1 cellular context compared by ENCODE assay signal in the genomic region with DNA sequence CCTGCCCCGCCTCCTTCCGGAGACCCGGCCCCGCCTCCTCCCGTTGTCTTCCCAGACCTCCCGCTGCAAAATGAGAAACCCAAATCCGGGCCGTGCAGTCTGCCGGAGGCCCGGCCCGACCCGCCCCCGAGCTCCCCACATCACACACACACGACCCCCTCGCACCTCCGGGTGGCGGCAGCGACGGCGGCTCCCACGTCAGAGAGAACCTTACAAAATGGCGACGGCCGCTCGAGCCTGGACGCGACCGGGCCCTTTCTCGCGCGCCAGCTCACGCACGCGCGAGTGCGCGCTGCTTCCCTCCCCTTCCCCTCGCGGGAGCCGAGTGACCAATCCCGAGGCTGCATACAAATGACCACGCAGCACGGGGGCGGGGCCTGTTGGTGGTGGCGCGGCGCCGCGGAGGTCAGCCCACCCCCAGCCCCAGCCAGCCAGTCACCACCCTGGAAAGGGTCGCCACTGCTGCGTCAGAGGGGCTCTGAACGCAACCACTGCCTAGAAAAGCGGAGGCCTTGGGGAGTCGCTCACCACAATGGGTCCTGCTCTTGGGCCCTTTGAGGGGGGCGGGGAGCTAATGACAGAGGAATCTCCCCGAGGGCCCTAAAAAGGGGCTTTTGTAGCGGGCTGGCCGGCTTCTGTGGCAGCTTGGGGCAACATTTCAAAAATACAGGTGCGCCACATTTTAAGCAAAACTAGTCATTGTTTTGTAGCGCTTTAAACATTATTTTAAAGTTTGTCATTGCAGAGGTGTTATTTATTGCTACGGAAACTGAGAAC.
TF ChIP-seq lines count a peak whose summit lies in the region.

A gene with protein sequence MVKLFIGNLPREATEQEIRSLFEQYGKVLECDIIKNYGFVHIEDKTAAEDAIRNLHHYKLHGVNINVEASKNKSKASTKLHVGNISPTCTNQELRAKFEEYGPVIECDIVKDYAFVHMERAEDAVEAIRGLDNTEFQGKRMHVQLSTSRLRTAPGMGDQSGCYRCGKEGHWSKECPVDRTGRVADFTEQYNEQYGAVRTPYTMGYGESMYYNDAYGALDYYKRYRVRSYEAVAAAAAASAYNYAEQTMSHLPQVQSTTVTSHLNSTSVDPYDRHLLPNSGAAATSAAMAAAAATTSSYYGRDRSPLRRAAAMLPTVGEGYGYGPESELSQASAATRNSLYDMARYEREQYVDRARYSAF (minus strand): TSS at position 289 of the 777 bp plus-strand sequence. CDS start 808 bp downstream, outside the sequence.

TF ChIP-seq in HepG2, 621 proteins besides CTCF, POLR2A, EP300 and RAD21 (continued from another document and continues in another):
- TF ChIP-seq, protein P1, sequence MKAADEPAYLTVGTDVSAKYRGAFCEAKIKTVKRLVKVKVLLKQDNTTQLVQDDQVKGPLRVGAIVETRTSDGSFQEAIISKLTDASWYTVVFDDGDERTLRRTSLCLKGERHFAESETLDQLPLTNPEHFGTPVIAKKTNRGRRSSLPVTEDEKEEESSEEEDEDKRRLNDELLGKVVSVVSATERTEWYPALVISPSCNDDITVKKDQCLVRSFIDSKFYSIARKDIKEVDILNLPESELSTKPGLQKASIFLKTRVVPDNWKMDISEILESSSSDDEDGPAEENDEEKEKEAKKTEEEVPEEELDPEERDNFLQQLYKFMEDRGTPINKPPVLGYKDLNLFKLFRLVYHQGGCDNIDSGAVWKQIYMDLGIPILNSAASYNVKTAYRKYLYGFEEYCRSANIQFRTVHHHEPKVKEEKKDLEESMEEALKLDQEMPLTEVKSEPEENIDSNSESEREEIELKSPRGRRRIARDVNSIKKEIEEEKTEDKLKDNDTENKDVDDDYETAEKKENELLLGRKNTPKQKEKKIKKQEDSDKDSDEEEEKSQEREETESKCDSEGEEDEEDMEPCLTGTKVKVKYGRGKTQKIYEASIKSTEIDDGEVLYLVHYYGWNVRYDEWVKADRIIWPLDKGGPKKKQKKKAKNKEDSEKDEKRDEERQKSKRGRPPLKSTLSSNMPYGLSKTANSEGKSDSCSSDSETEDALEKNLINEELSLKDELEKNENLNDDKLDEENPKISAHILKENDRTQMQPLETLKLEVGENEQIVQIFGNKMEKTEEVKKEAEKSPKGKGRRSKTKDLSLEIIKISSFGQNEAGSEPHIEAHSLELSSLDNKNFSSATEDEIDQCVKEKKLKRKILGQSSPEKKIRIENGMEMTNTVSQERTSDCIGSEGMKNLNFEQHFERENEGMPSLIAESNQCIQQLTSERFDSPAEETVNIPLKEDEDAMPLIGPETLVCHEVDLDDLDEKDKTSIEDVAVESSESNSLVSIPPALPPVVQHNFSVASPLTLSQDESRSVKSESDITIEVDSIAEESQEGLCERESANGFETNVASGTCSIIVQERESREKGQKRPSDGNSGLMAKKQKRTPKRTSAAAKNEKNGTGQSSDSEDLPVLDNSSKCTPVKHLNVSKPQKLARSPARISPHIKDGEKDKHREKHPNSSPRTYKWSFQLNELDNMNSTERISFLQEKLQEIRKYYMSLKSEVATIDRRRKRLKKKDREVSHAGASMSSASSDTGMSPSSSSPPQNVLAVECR (CRISPR knock-in tag; IDR thresholded peaks at IDR 0.05; ENCODE audit: borderline replicate concordance): peak; percentile 73; the same call in 1 of the 2 replicates
- TF ChIP-seq ZNF878 (CRISPR knock-in tag; IDR thresholded peaks at IDR 0.05): no peak; the same call in 1 of the 2 replicates
- TF ChIP-seq ZNF367 (CRISPR knock-in tag; IDR thresholded peaks at IDR 0.05; ENCODE audit: borderline replicate concordance): no peak
- peak; percentile 49; the same call in 1 of the 2 replicates for TF ChIP-seq HNRNPL (IDR thresholded peaks at IDR 0.05; ENCODE audit: low read depth, low read length)
- TF ChIP-seq ZNF776 (CRISPR knock-in tag; IDR thresholded peaks at IDR 0.05): no peak
- peak; percentile 91; the same call in 1 of the 3 replicates for TF ChIP-seq MXI1 (IDR thresholded peaks at IDR 0.05; ENCODE audit: borderline replicate concordance, low read depth, low read length)
- TF ChIP-seq ZSCAN12 (CRISPR knock-in tag; IDR thresholded peaks at IDR 0.05): no peak
- no peak; the same call in none of the 2 replicates for TF ChIP-seq ZNF772 (CRISPR knock-in tag; IDR thresholded peaks at IDR 0.05)
- peak; percentile 41; the same call in 1 of the 2 replicates for TF ChIP-seq RXRB (CRISPR knock-in tag; IDR thresholded peaks at IDR 0.05; ENCODE audit: borderline replicate concordance)
- no peak for TF ChIP-seq JDP2 (CRISPR knock-in tag; IDR thresholded peaks at IDR 0.05; ENCODE audit: borderline replicate concordance)
- TF ChIP-seq, protein P2, sequence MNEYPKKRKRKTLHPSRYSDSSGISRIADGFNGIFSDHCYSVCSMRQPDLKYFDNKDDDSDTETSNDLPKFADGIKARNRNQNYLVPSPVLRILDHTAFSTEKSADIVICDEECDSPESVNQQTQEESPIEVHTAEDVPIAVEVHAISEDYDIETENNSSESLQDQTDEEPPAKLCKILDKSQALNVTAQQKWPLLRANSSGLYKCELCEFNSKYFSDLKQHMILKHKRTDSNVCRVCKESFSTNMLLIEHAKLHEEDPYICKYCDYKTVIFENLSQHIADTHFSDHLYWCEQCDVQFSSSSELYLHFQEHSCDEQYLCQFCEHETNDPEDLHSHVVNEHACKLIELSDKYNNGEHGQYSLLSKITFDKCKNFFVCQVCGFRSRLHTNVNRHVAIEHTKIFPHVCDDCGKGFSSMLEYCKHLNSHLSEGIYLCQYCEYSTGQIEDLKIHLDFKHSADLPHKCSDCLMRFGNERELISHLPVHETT (CRISPR knock-in tag; conservative IDR thresholded peaks at IDR 0.05): no peak
- TF ChIP-seq, protein P3, sequence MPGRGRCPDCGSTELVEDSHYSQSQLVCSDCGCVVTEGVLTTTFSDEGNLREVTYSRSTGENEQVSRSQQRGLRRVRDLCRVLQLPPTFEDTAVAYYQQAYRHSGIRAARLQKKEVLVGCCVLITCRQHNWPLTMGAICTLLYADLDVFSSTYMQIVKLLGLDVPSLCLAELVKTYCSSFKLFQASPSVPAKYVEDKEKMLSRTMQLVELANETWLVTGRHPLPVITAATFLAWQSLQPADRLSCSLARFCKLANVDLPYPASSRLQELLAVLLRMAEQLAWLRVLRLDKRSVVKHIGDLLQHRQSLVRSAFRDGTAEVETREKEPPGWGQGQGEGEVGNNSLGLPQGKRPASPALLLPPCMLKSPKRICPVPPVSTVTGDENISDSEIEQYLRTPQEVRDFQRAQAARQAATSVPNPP (CRISPR knock-in tag; IDR thresholded peaks at IDR 0.05): no peak
- no peak for TF ChIP-seq NONO (IDR thresholded peaks at IDR 0.05)
- TF ChIP-seq NONO (CRISPR knock-in tag; conservative IDR thresholded peaks at IDR 0.05): no peak; the same call in none of the 2 replicates
- peak; percentile 70 for TF ChIP-seq NFRKB (IDR thresholded peaks at IDR 0.05)
- no peak for TF ChIP-seq EEA1 (CRISPR knock-in tag; IDR thresholded peaks at IDR 0.05; ENCODE audit: borderline replicate concordance)
- TF ChIP-seq KLF15 (CRISPR knock-in tag; IDR thresholded peaks at IDR 0.05; ENCODE audit: borderline replicate concordance): no peak; the same call in 1 of the 2 replicates
- TF ChIP-seq, protein P4, sequence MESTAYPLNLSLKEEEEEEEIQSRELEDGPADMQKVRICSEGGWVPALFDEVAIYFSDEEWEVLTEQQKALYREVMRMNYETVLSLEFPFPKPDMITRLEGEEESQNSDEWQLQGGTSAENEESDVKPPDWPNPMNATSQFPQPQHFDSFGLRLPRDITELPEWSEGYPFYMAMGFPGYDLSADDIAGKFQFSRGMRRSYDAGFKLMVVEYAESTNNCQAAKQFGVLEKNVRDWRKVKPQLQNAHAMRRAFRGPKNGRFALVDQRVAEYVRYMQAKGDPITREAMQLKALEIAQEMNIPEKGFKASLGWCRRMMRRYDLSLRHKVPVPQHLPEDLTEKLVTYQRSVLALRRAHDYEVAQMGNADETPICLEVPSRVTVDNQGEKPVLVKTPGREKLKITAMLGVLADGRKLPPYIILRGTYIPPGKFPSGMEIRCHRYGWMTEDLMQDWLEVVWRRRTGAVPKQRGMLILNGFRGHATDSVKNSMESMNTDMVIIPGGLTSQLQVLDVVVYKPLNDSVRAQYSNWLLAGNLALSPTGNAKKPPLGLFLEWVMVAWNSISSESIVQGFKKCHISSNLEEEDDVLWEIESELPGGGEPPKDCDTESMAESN (CRISPR knock-in tag; conservative IDR thresholded peaks at IDR 0.05): no peak
- TF ChIP-seq, protein P5, sequence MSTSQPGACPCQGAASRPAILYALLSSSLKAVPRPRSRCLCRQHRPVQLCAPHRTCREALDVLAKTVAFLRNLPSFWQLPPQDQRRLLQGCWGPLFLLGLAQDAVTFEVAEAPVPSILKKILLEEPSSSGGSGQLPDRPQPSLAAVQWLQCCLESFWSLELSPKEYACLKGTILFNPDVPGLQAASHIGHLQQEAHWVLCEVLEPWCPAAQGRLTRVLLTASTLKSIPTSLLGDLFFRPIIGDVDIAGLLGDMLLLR (CRISPR knock-in tag; IDR thresholded peaks at IDR 0.05): no peak
- TF ChIP-seq, protein P6, sequence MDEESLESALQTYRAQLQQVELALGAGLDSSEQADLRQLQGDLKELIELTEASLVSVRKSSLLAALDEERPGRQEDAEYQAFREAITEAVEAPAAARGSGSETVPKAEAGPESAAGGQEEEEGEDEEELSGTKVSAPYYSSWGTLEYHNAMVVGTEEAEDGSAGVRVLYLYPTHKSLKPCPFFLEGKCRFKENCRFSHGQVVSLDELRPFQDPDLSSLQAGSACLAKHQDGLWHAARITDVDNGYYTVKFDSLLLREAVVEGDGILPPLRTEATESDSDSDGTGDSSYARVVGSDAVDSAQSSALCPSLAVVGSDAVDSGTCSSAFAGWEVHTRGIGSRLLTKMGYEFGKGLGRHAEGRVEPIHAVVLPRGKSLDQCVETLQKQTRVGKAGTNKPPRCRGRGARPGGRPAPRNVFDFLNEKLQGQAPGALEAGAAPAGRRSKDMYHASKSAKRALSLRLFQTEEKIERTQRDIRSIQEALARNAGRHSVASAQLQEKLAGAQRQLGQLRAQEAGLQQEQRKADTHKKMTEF (CRISPR knock-in tag; IDR thresholded peaks at IDR 0.05): no peak
- TF ChIP-seq, protein P7, sequence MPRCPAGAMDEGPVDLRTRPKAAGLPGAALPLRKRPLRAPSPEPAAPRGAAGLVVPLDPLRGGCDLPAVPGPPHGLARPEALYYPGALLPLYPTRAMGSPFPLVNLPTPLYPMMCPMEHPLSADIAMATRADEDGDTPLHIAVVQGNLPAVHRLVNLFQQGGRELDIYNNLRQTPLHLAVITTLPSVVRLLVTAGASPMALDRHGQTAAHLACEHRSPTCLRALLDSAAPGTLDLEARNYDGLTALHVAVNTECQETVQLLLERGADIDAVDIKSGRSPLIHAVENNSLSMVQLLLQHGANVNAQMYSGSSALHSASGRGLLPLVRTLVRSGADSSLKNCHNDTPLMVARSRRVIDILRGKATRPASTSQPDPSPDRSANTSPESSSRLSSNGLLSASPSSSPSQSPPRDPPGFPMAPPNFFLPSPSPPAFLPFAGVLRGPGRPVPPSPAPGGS (CRISPR knock-in tag; IDR thresholded peaks at IDR 0.05): no peak
- TF ChIP-seq DR1 (CRISPR knock-in tag; IDR thresholded peaks at IDR 0.05): peak; percentile 98
- TF ChIP-seq, protein P8, sequence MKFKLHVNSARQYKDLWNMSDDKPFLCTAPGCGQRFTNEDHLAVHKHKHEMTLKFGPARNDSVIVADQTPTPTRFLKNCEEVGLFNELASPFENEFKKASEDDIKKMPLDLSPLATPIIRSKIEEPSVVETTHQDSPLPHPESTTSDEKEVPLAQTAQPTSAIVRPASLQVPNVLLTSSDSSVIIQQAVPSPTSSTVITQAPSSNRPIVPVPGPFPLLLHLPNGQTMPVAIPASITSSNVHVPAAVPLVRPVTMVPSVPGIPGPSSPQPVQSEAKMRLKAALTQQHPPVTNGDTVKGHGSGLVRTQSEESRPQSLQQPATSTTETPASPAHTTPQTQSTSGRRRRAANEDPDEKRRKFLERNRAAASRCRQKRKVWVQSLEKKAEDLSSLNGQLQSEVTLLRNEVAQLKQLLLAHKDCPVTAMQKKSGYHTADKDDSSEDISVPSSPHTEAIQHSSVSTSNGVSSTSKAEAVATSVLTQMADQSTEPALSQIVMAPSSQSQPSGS (CRISPR knock-in tag; IDR thresholded peaks at IDR 0.05): no peak
- TF ChIP-seq SNRNP70 (IDR thresholded peaks at IDR 0.05; ENCODE audit: low read depth, low read length): no peak
- 0 out of 2 replicates have a peak, but pooled peaks have one; percentile 2 for TF ChIP-seq NFKB2 (CRISPR knock-in tag; IDR thresholded peaks at IDR 0.05; ENCODE audit: borderline replicate concordance)
- TF ChIP-seq, protein P9, sequence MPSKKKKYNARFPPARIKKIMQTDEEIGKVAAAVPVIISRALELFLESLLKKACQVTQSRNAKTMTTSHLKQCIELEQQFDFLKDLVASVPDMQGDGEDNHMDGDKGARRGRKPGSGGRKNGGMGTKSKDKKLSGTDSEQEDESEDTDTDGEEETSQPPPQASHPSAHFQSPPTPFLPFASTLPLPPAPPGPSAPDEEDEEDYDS (CRISPR knock-in tag; IDR thresholded peaks at IDR 0.05): peak; percentile 97
- TF ChIP-seq, protein P10, sequence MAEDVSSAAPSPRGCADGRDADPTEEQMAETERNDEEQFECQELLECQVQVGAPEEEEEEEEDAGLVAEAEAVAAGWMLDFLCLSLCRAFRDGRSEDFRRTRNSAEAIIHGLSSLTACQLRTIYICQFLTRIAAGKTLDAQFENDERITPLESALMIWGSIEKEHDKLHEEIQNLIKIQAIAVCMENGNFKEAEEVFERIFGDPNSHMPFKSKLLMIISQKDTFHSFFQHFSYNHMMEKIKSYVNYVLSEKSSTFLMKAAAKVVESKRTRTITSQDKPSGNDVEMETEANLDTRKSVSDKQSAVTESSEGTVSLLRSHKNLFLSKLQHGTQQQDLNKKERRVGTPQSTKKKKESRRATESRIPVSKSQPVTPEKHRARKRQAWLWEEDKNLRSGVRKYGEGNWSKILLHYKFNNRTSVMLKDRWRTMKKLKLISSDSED (CRISPR knock-in tag; IDR thresholded peaks at IDR 0.05): no peak
- TF ChIP-seq ZSCAN9 (CRISPR knock-in tag; IDR thresholded peaks at IDR 0.05; ENCODE audit: borderline replicate concordance): no peak; the same call in 1 of the 2 replicates
- TF ChIP-seq, protein P11, sequence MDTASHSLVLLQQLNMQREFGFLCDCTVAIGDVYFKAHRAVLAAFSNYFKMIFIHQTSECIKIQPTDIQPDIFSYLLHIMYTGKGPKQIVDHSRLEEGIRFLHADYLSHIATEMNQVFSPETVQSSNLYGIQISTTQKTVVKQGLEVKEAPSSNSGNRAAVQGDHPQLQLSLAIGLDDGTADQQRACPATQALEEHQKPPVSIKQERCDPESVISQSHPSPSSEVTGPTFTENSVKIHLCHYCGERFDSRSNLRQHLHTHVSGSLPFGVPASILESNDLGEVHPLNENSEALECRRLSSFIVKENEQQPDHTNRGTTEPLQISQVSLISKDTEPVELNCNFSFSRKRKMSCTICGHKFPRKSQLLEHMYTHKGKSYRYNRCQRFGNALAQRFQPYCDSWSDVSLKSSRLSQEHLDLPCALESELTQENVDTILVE (CRISPR knock-in tag; IDR thresholded peaks at IDR 0.05): no peak
- TF ChIP-seq ZNF549 (CRISPR knock-in tag; IDR thresholded peaks at IDR 0.05): no peak
- TF ChIP-seq ZNF253 (CRISPR knock-in tag; IDR thresholded peaks at IDR 0.05; ENCODE audit: borderline replicate concordance): peak; percentile 67; the same call in 1 of the 2 replicates
- TF ChIP-seq NR1H2 (CRISPR knock-in tag; IDR thresholded peaks at IDR 0.05; ENCODE audit: borderline replicate concordance, low read depth): no peak
- TF ChIP-seq ZNF496 (CRISPR knock-in tag; IDR thresholded peaks at IDR 0.05; ENCODE audit: insufficient replicate concordance): no peak
- TF ChIP-seq ZNF841 (CRISPR knock-in tag; IDR thresholded peaks at IDR 0.05; ENCODE audit: borderline replicate concordance): no peak
- TF ChIP-seq ZMAT3 (CRISPR knock-in tag; conservative IDR thresholded peaks at IDR 0.05): peak; percentile 83; the same call in 1 of the 2 replicates
- no peak for TF ChIP-seq FOXM1 (CRISPR knock-in tag; IDR thresholded peaks at IDR 0.05)
- peak; percentile 69; the same call in 1 of the 2 replicates for TF ChIP-seq HOXA5 (CRISPR knock-in tag; IDR thresholded peaks at IDR 0.05)
- TF ChIP-seq ZNF543 (CRISPR knock-in tag; IDR thresholded peaks at IDR 0.05): no peak
- no peak for TF ChIP-seq ZNF20 (CRISPR knock-in tag; IDR thresholded peaks at IDR 0.05)
- TF ChIP-seq GATAD2A (CRISPR knock-in tag; IDR thresholded peaks at IDR 0.05): peak; percentile 30; the same call in 1 of the 2 replicates
